ENCODE assay signal across 8 cellular contexts in the genomic region with DNA sequence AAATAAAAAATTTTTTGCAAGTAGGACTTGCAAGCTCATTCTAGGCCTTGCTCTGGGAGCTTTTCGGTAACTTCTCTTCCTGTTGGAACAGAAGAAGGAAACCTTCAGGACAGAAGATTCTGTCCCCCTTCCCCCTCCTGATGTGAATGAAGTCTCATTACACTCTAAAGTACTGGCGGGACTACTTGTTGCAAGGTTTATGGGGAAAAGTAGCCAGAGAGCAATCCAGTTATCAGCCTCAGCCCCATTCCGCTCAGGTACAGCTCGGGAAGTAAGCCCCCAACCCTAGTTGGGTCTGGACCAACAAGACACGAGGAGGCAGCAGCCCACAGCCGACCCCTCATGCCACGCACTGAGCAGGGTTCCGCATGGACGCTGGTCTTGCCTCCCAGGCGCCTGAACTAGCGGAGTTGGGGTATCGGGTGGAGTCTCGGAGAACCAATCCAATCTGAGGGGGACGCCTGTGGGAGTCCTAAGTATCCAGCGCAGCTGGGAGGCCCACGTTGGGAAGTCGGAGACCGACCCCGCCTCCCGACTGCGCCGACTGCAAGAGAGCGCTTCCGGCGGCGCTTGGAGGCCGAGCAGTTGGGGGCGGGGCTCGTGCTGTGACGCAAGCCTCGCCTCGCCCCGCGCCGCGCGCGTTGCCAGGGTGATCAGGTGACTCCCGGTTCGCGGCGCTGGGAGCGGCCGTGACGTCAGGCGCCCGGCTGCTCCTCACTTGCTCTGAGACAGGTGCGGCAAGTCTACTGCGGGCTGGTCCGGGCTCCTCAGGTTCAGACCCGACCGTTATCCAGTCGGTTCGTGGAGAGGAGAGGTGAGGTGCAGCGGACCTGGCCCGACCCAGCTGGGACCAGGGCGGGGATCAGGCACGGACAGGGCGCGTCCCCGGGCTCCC. TPM values are rescaled to one million over a fixed set of nuclear protein-coding genes. Genes with fewer than 3 reads are reported as not detected.
DNase-seq lines count a peak whose midpoint lies in the region; ATAC-seq lines count a peak whose summit lies in the region.

CYSTM1 (plus strand) TSS at position 717 of the 895 bp plus-strand sequence. CDS start 19,278 bp downstream, outside the sequence.

- no peak within 1 kb of the TSS for H3K4ac ChIP-seq in mesendoderm (ENCODE audit: low read depth, low read length)

- H3K23ac ChIP-seq in mesendoderm (ENCODE audit: low read length), result no peak within 1 kb of the TSS

- H3K36me3 ChIP-seq in endocrine pancreas (ENCODE audit: control insufficient read depth, insufficient read depth, low read length), result no peaks in the 10 kb centered on the region
- H3K36me3 ChIP-seq in mesendoderm (ENCODE audit: control insufficient read depth, insufficient read depth, low read length), result no peaks in the 10 kb centered on the region

- H2BK5ac ChIP-seq in mesendoderm (ENCODE audit: low read length), result peak within 1 kb of the TSS; percentile 57

- no peaks in the 10 kb centered on the region for H3K9me3 ChIP-seq in endocrine pancreas (ENCODE audit: control insufficient read depth, low read length)

- H3K9ac ChIP-seq in endocrine pancreas (ENCODE audit: control insufficient read depth, insufficient read depth, low read length) (peak within 1 kb of the TSS; percentile 98), mesendoderm (ENCODE audit: low read length) (peak within 1 kb of the TSS; percentile 75)

- H4K5ac ChIP-seq in mesendoderm (ENCODE audit: low read length), result peak within 1 kb of the TSS; percentile 81

- H3K27me3 ChIP-seq in endocrine pancreas (ENCODE audit: control insufficient read depth, insufficient read depth, low read length) (no peaks in the 10 kb centered on the region), mesendoderm (ENCODE audit: insufficient read depth, low read length, poor library complexity) (no peaks in the 10 kb centered on the region)

- no peak within 1 kb of the TSS for H2BK15ac ChIP-seq in mesendoderm (replicated peaks; ENCODE audit: low read depth)

- peak; percentile 95 for ATAC-seq in GM21367 (IDR thresholded peaks at IDR 0.05; ENCODE audit: unreplicated experiment)

- no CpG with 5 or more reads among the region's 61 CpGs for WGBS in mesendoderm (ENCODE audit: extremely low coverage, insufficient coverage, low lambda C conversion rate)

- H3K79me1 ChIP-seq in mesendoderm (ENCODE audit: low read length), result peaks cover 3% of the 10 kb centered on the region

- H3K4me3 ChIP-seq in endocrine pancreas (ENCODE audit: control insufficient read depth, insufficient read depth, low read length), result peak within 1 kb of the TSS; percentile 92
- peak within 1 kb of the TSS; percentile 68 for H3K4me3 ChIP-seq in mesendoderm (ENCODE audit: low read length)

- DNase-seq in COLO829 (ENCODE audit: low spot score) (peak; percentile 83), HUDEP-2 (lab: John Stamatoyannopoulos, UW; ENCODE audit: unreplicated experiment in 76 of 76) (peak in 74 of 76 experiments; percentile 36 to 93 (median 85)), NOMO-1 treated with dmso at 0.1 percent for 144 hours (lab: John Stamatoyannopoulos, UW; ENCODE audit: unreplicated experiment) (peak; percentile 92), mesendoderm (peak; percentile 98)
- DNase-seq in activated CD8-positive, alpha-beta memory T cell treated with anti-CD3 and anti-CD28 coated beads, Interleukin-2, amount 50 U/mL, for 1 hour (ENCODE audit: extremely low read depth), result peak; percentile 90
- peak; percentile 90 for DNase-seq in stimulated activated CD8-positive, alpha-beta memory T cell treated with anti-CD3 and anti-CD28 coated beads, Interleukin-15, amount 100 ng/mL, for 1 hour (ENCODE audit: low read depth)

- H2BK120ac ChIP-seq in mesendoderm (ENCODE audit: low read depth, low read length), result no peak within 1 kb of the TSS

- H3K4me1 ChIP-seq in endocrine pancreas (ENCODE audit: control insufficient read depth, insufficient read depth, low read length) (peaks cover 9% of the 10 kb centered on the region), mesendoderm (ENCODE audit: control insufficient read depth, low read depth, low read length) (peaks cover 3% of the 10 kb centered on the region)

- peak within 1 kb of the TSS; percentile 71 for H3K27ac ChIP-seq in mesendoderm (ENCODE audit: low read depth, low read length)

- H3K79me2 ChIP-seq in mesendoderm (ENCODE audit: control insufficient read depth, insufficient read depth, low read length), result no peaks in the 10 kb centered on the region

- H3K18ac ChIP-seq in mesendoderm (ENCODE audit: low read length), result peak within 1 kb of the TSS; percentile 69

- no peak within 1 kb of the TSS for H4K8ac ChIP-seq in mesendoderm (ENCODE audit: low read depth, low read length)

- H3K56ac ChIP-seq in mesendoderm (ENCODE audit: low read length), result peak within 1 kb of the TSS; percentile 90

- H3K4me2 ChIP-seq in mesendoderm (ENCODE audit: low read length), result peak within 1 kb of the TSS; percentile 78

- H2AK5ac ChIP-seq in mesendoderm (ENCODE audit: low read length), result no peak within 1 kb of the TSS

RNA-seq across cellular contexts. Expression of gene CYSTM1, which starts in this region (rescaled TPM):
- polyA plus RNA-seq in mesendoderm (2013, experiment 1 of 2), result 21.9 TPM
- polyA plus RNA-seq in mesendoderm (2013, experiment 2 of 2), result 20.3 TPM

Comparison
In these comparisons a context has a peak if more than half of its experiments do, and no peak if none do; other contexts are left out.
1. Peak in every context shown above with its lines: DNase-seq, ATAC-seq, H3K4me3 ChIP-seq and H3K27ac ChIP-seq.